16 cellular contexts compared by ENCODE assay signal in the genomic region with DNA sequence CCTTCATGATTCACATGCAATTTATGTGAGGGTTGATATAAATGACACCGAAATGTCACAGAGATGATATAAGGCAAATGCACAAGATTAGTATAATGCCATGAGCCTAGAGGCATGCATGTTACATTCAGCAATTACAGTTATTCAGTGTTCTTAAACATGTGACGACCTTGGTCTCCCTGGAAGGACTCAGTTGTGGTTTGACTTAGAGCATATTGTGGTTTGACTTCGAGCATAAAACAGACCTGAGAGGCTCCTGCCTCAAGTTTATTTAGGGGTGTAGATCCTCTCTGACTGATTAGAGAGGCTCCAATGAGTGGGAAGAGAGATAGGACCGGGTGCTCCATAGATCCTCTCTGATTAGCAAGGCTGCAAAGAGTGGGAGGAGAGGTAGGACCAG.
"Had no signal": no experiment of that assay in that cellular context is flagged by ENCODE, and none has a peak within 500 bp of the region (broad histone marks: within the 10 kb centered on the region; RNA-seq: fewer than 3 reads in every experiment).

No MANE protein-coding gene starts in this region.

- H3K4me3 ChIP-seq: esophagus squamous epithelium, gastroesophageal sphincter, pancreas had no signal

- H3K27me3 Mint-ChIP-seq: natural killer cell treated with Interleukin-12 subunit alpha and Interleukin-12 subunit beta and Interleukin-15 and Interleukin-18, amount 100 ng/mL, for 72 hours; progenitor cell of endocrine pancreas had no signal

- H3K4me3 Mint-ChIP-seq: natural killer cell treated with Interleukin-12 subunit alpha and Interleukin-12 subunit beta and Interleukin-15 and Interleukin-18, amount 100 ng/mL, for 72 hours had no signal

- ATAC-seq: gastroesophageal sphincter; left lobe of liver; natural killer cell treated with Interleukin-12 subunit alpha and Interleukin-12 subunit beta and Interleukin-15 and Interleukin-18, amount 100 ng/mL, for 72 hours; pancreas; right cardiac atrium had no signal

- H3K36me3 ChIP-seq: esophagus squamous epithelium, gastroesophageal sphincter, pancreas had no signal

- DNase-seq: dermis blood vessel endothelial cell; esophagus squamous epithelium; foreskin fibroblast; glutamatergic neuron; islet precursor cell; mammary epithelial cell; occipital lobe; pancreas; right cardiac atrium; small intestine; stimulated activated CD4-positive, alpha-beta T cell treated with anti-CD3 and anti-CD28 coated beads, Interleukin-2, amount 100 ng/mL, for 48 hours; stimulated activated naive CD4-positive, alpha-beta T cell treated with Interleukin-2 at 50 U/mL for 16 hours had no signal

- H3K9me3 ChIP-seq: esophagus squamous epithelium, pancreas had no signal

- H3K27me3 ChIP-seq: esophagus squamous epithelium, gastroesophageal sphincter, pancreas had no signal

- H3K4me1 ChIP-seq: esophagus squamous epithelium, gastroesophageal sphincter, pancreas had no signal

- H3K27ac ChIP-seq: esophagus squamous epithelium, gastroesophageal sphincter, pancreas had no signal

- H3K27ac Mint-ChIP-seq: natural killer cell treated with Interleukin-12 subunit alpha and Interleukin-12 subunit beta and Interleukin-15 and Interleukin-18, amount 100 ng/mL, for 72 hours; progenitor cell of endocrine pancreas had no signal
